ENCODE assay signal across 8 cellular contexts in genomic region chr16:67415872-67416793, GRCh38. TPM values are rescaled to one million over a fixed set of nuclear protein-coding genes. Genes with fewer than 3 reads are reported as not detected.
DNase-seq lines count a peak whose midpoint lies in the region; ATAC-seq and TF ChIP-seq lines count a peak whose summit lies in the region.

Gene ZDHHC1, minus strand, starts transcription at chr16:67416477. Its CDS starts 8,702 bp downstream, at chr16:67407775.

- peak; percentile 88 for ATAC-seq in CD8-positive, alpha-beta T cell
- ATAC-seq in GM21528 (IDR thresholded peaks at IDR 0.05; ENCODE audit: low FRiP score, unreplicated experiment), result no peak

- peak within 1 kb of the TSS; percentile 75 for H3K4me3 Mint-ChIP-seq in CD8-positive, alpha-beta T cell

- no peak for TF ChIP-seq CTCF in CD8-positive, alpha-beta T cell (IDR thresholded peaks at IDR 0.05)
- TF ChIP-seq CTCF in GM20000 (IDR thresholded peaks at IDR 0.05; ENCODE audit: extremely low read depth, missing control alignments) (peak; percentile 77), liver (IDR thresholded peaks at IDR 0.05; ENCODE audit: low read depth, low read length, missing input control) (peak; percentile 40)

- CTCF ChIA-PET in CD8-positive, alpha-beta T cell (lab: Charles Lee), result interaction anchor here (0.6 to 2.0 kb wide), 7 partner anchors 11 to 171 kb away, joined by 3 to 8 read pairs (median 3); partner anchors contain the start of gene ATP6V0D1

- no peak within 1 kb of the TSS for H3K27ac ChIP-seq in CD8-positive, alpha-beta T cell (ENCODE audit: low read depth, low read length)
- H3K27ac ChIP-seq in ectodermal cell (ENCODE audit: insufficient read depth, low read depth, low read length, poor library complexity, severe bottlenecking) (no peak within 1 kb of the TSS), liver (ENCODE audit: low read depth in 1 of 2, low read length in 2 of 2) (peak within 1 kb of the TSS; percentile 26 to 65)

- peak; percentile 46 to 49 for TF ChIP-seq RAD21 in liver (IDR thresholded peaks at IDR 0.05)

- no peaks in the 10 kb centered on the region for H3K9me3 ChIP-seq in CD8-positive, alpha-beta T cell (ENCODE audit: low read length)
- H3K9me3 ChIP-seq in ectodermal cell (ENCODE audit: control insufficient read depth, low read length) (no peaks in the 10 kb centered on the region), liver (ENCODE audit: control insufficient read depth in 4 of 4, low read length in 3 of 4) (no peaks in the 10 kb centered on the region)

- no peak within 1 kb of the TSS for H3K27ac Mint-ChIP-seq in CD8-positive, alpha-beta T cell

- peaks cover 5% of the 10 kb centered on the region for H3K4me1 ChIP-seq in CD8-positive, alpha-beta T cell (ENCODE audit: insufficient read depth, low read length)
- H3K4me1 ChIP-seq in ectodermal cell (ENCODE audit: control insufficient read depth, insufficient read depth, low read length) (no peaks in the 10 kb centered on the region), liver (ENCODE audit: control insufficient read depth in 4 of 4, insufficient read depth in 4 of 4, low read length in 3 of 4) (peaks cover 5 to 10% (median 7%) of the 10 kb centered on the region in 4 donors)

- H3K9me3 Mint-ChIP-seq in CD8-positive, alpha-beta T cell, result no peaks in the 10 kb centered on the region

- DNase-seq in CD8-positive, alpha-beta T cell, result peak; percentile 16 to 67 (median 40)
- DNase-seq in GM20000 (ENCODE audit: low spot score) (peak; percentile 91), LoVo (ENCODE audit: low spot score) (peak; percentile 50)
- peak; percentile 61 for DNase-seq in activated CD4-positive, alpha-beta T cell treated with anti-CD3 and anti-CD28 coated beads for 48 hours
- DNase-seq in stimulated activated CD4-positive, alpha-beta T cell treated with anti-CD3 and anti-CD28 coated beads, Interleukin-4, amount 100 ng/mL, for 1 hour, result peak; percentile 60

- H3K27me3 Mint-ChIP-seq in CD8-positive, alpha-beta T cell (ENCODE audit: low read depth), result peaks cover 25% of the 10 kb centered on the region

- peak within 1 kb of the TSS; percentile 55 for H3K4me3 ChIP-seq in CD8-positive, alpha-beta T cell (ENCODE audit: low read depth, low read length)
- peak within 1 kb of the TSS; percentile 64 for H3K4me3 ChIP-seq in ectodermal cell (ENCODE audit: insufficient read depth, low read depth, low read length)
- H3K4me3 ChIP-seq in liver (ENCODE audit: low read depth in 1 of 3, low read length in 3 of 3), result peak within 1 kb of the TSS; percentile 32 to 77 (median 43)

- H3K4me1 Mint-ChIP-seq in CD8-positive, alpha-beta T cell (ENCODE audit: low read depth), result peaks cover 7% of the 10 kb centered on the region

- 7 to 8% methylated on average over 73 of the region's 73 CpGs for WGBS in ectodermal cell, 2 experiments
- 3% methylated on average over 73 of the region's 73 CpGs for WGBS in liver

- no peaks in the 10 kb centered on the region for H3K36me3 ChIP-seq in CD8-positive, alpha-beta T cell (ENCODE audit: insufficient read depth, low read length)
- H3K36me3 ChIP-seq in ectodermal cell (ENCODE audit: control insufficient read depth, insufficient read depth, low read length) (no peaks in the 10 kb centered on the region), liver (ENCODE audit: control insufficient read depth in 4 of 4, insufficient read depth in 3 of 4, low read depth in 1 of 4, low read length in 3 of 4) (no peaks in the 10 kb centered on the region)

- H3K9ac ChIP-seq in liver (ENCODE audit: low read depth in 1 of 2, low read length in 2 of 2), result peak within 1 kb of the TSS; percentile 38 to 60

- no peaks in the 10 kb centered on the region for H3K36me3 Mint-ChIP-seq in CD8-positive, alpha-beta T cell

- POLR2A ChIA-PET in CD8-positive, alpha-beta T cell (lab: Charles Lee), result no interaction called here

- H3K27me3 ChIP-seq in CD8-positive, alpha-beta T cell (ENCODE audit: insufficient read depth, low read length), result no peaks in the 10 kb centered on the region
- H3K27me3 ChIP-seq in ectodermal cell (ENCODE audit: control insufficient read depth, insufficient read depth, low read length, poor library complexity, severe bottlenecking), result peaks cover 20% of the 10 kb centered on the region
- no peaks in the 10 kb centered on the region for H3K27me3 ChIP-seq in liver (ENCODE audit: control insufficient read depth in 4 of 4, insufficient read depth in 4 of 4, low read length in 3 of 4)

- intact Hi-C loops in CD8-positive, alpha-beta T cell (cut with DNase I, micrococcal nuclease), result loop anchor here in 1 of 2 experiments (5.0 to 10.0 kb wide), 2 partner anchors 439 to 461 kb away; no protein-coding TSS in a partner anchor

TF ChIP-seq in liver, 16 proteins besides CTCF, POLR2A, EP300 and RAD21:
- TF ChIP-seq EGR1 (IDR thresholded peaks at IDR 0.05; ENCODE audit: low read depth in 2 of 2) (no peak), REST (IDR thresholded peaks at IDR 0.05) (no peak), TAF1 (conservative IDR thresholded peaks at IDR 0.05) (no peak), ZBTB33 (IDR thresholded peaks at IDR 0.05) (no peak), JUND (IDR thresholded peaks at IDR 0.05) (no peak), RXRA (IDR thresholded peaks at IDR 0.05) (no peak), HNF4A (conservative IDR thresholded peaks at IDR 0.05) (no peak), GABPA (IDR thresholded peaks at IDR 0.05 in 1 of 2, conservative IDR thresholded peaks at IDR 0.05 in 1 of 2) (no peak), SP1 (IDR thresholded peaks at IDR 0.05) (no peak), FOXA1 (IDR thresholded peaks at IDR 0.05) (no peak), MAX (IDR thresholded peaks at IDR 0.05) (no peak), HNF4G (IDR thresholded peaks at IDR 0.05) (no peak), FOXA2 (IDR thresholded peaks at IDR 0.05) (no peak), YY1 (IDR thresholded peaks at IDR 0.05) (no peak), ATF3 (IDR thresholded peaks at IDR 0.05) (no peak), NR2F2 (IDR thresholded peaks at IDR 0.05) (no peak)

RNA-seq across cellular contexts. Expression of gene ZDHHC1, which starts in this region (rescaled TPM):
- total RNA-seq in CD8-positive, alpha-beta T cell, result not detected
- polyA plus RNA-seq in ectodermal cell (2013, experiment 1 of 4), result 6.0 TPM
- 7.1 TPM for polyA plus RNA-seq in ectodermal cell (2013, experiment 2 of 4)
- polyA plus RNA-seq in ectodermal cell (2013, experiment 3 of 4), result 5.9 TPM
- 8.9 TPM for polyA plus RNA-seq in ectodermal cell (2013, experiment 4 of 4)
- 1 to 10 TPM in 1 of 2 donors, under 1 TPM in 1; 0.33 to 1.6 TPM for total RNA-seq in liver
- polyA plus RNA-seq in liver, result 1 to 10 TPM in 1 of 2 donors, under 1 TPM in 1; 0.53 to 1.6 TPM

Comparison
In these comparisons a context has a peak if more than half of its experiments do, and no peak if none do; other contexts are left out.
1. Peak in DNase-seq, ATAC-seq and H3K4me3 ChIP-seq in CD8-positive, alpha-beta T cell; RNA of the gene not detected or under 1 TPM.
2. DNase-seq: peak in every context shown above with its lines; median percentile 91 in GM20000; 61 in activated CD4-positive, alpha-beta T cell treated with anti-CD3 and anti-CD28 coated beads for 48 hours; 60 in stimulated activated CD4-positive, alpha-beta T cell treated with anti-CD3 and anti-CD28 coated beads, Interleukin-4, amount 100 ng/mL, for 1 hour; 50 in LoVo; 40 in CD8-positive, alpha-beta T cell.
3. H3K27ac ChIP-seq: peak in liver (2 of 2); none in CD8-positive, alpha-beta T cell (single experiment) and ectodermal cell (single experiment).
4. Peak in every context shown above with its lines, with median percentiles within 50 percentile points of each other: H3K4me3 ChIP-seq.